In the genomic region with DNA sequence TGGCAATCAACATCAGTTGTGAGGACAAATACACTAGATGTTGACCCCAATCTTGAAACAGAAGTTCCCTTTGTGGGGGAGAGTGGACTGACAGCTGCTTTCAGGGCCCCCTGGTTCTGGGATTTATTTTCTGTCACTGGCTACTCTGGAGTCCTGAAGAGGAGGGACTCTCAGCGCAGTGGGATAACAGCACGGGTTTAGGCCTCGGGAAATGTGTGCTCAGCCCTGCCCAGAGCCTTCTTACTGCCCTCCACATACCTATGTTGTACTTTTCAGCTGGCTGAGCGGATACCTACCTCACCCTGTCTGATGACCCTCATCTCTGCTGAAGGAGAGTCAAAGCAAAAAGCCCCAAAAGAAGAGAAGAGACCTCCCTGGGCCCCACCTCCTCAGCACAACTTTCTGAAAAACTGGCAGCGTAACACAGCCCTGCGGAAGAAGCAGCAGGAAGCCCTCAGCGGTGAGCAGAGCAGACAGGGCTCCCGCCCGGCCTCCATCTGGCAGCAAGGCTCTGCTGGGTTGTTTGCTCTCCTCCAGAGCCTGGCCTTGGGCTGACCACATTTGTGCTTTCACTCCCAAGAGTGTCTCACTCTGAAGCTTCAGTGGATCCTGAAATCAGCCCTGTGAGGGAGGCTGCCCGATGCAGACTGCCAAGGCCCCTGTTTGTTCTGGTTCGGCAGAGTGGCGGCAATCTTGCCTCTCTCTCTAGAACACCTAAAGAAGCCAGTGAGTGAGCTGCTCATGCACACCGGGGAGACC, we compare ENCODE assay signal across 19 cellular contexts. TPM values are rescaled to one million over a fixed set of nuclear protein-coding genes. Genes with fewer than 3 reads are reported as not detected.
DNase-seq lines count a peak whose midpoint lies in the region; ATAC-seq, FAIRE-seq and TF ChIP-seq lines count a peak whose summit lies in the region.
"Had no signal": no experiment of that assay in that cellular context is flagged by ENCODE, and none has a peak within 500 bp of the region (broad histone marks: within the 10 kb centered on the region; RNA-seq: fewer than 3 reads in every experiment).

No MANE protein-coding gene starts in this region.

- peak overlapping the region; percentile 45 for H3K9ac ChIP-seq in keratinocyte (ENCODE audit: control insufficient read depth, extremely low read depth, insufficient read depth, low read length)

- ATAC-seq in activated naive CD8-positive, alpha-beta T cell treated with anti-CD3 and anti-CD28 coated beads, Interleukin-2, amount 50 U/mL, for 24 hours: no peak
- ATAC-seq: activated CD4-positive, CD25-positive, alpha-beta regulatory T cell treated with anti-CD3 and anti-CD28 coated beads, Interleukin-2, amount 50 U/mL, for 24 hours; activated naive CD4-positive, alpha-beta T cell treated with anti-CD3 and anti-CD28 coated beads, Interleukin-2, amount 50 U/mL, for 72 hours; gastroesophageal sphincter had no signal

- H3K27ac Mint-ChIP-seq in CD14-positive monocyte: peak overlapping the region in 1 of 7 donors; percentile 30
- no peak overlapping the region for H3K27ac Mint-ChIP-seq in activated naive CD8-positive, alpha-beta T cell treated with anti-CD3 and anti-CD28 coated beads, Interleukin-2, amount 50 U/mL, for 24 hours
- H3K27ac Mint-ChIP-seq: memory B cell; T-helper 1 cell treated with Interleukin-12 subunit alpha and Interleukin-12 subunit beta and Interleukin-4 antibody, amounts not matched to agents 30 μg/mL and 1 μg/mL, for 36 hours had no signal

- H3K9me3 Mint-ChIP-seq in CD14-positive monocyte: no peaks in the 10 kb centered on the region
- no peaks in the 10 kb centered on the region for H3K9me3 Mint-ChIP-seq in activated naive CD8-positive, alpha-beta T cell treated with anti-CD3 and anti-CD28 coated beads, Interleukin-2, amount 50 U/mL, for 24 hours
- H3K9me3 Mint-ChIP-seq: activated naive CD4-positive, alpha-beta T cell treated with anti-CD3 and anti-CD28 coated beads, Interleukin-2, amount 50 U/mL, for 72 hours; memory B cell; T-helper 1 cell treated with Interleukin-12 subunit alpha and Interleukin-12 subunit beta and Interleukin-4 antibody, amounts not matched to agents 30 μg/mL and 1 μg/mL, for 36 hours had no signal

- dilution Hi-C loops in keratinocyte (cut with MboI; ENCODE audit: extremely low pct_ligation_motif_present, low sequenced_read_pairs): no loop called here

- H3K9me3 ChIP-seq in keratinocyte (ENCODE audit: control insufficient read depth, low read depth, low read length) (no peaks in the 10 kb centered on the region), prostate gland (no peaks in the 10 kb centered on the region)
- H3K9me3 ChIP-seq: gastroesophageal sphincter, spleen had no signal

- peaks cover 1 to 4% (median 3%) of the 10 kb centered on the region in 3 donors for H3K27me3 Mint-ChIP-seq in CD14-positive monocyte (ENCODE audit: low read depth in 3 of 3)
- no peaks in the 10 kb centered on the region for H3K27me3 Mint-ChIP-seq in activated naive CD8-positive, alpha-beta T cell treated with anti-CD3 and anti-CD28 coated beads, Interleukin-2, amount 50 U/mL, for 24 hours

- H3K36me3 ChIP-seq in keratinocyte (ENCODE audit: control insufficient read depth in 2 of 2, extremely low read depth in 1 of 2, insufficient read depth in 2 of 2, low read length in 2 of 2) (no peaks in the 10 kb centered on the region), prostate gland (no peaks in the 10 kb centered on the region)
- H3K36me3 ChIP-seq: gastroesophageal sphincter, spleen had no signal

- H3K9me1 ChIP-seq in keratinocyte (ENCODE audit: control insufficient read depth, extremely low read depth, insufficient read depth, low read length): no peaks in the 10 kb centered on the region

- no peak overlapping the region for H3K4me3 Mint-ChIP-seq in CD14-positive monocyte
- H3K4me3 Mint-ChIP-seq in activated naive CD8-positive, alpha-beta T cell treated with anti-CD3 and anti-CD28 coated beads, Interleukin-2, amount 50 U/mL, for 24 hours: no peak overlapping the region
- H3K4me3 Mint-ChIP-seq: memory B cell; T-helper 1 cell treated with Interleukin-12 subunit alpha and Interleukin-12 subunit beta and Interleukin-4 antibody, amounts not matched to agents 30 μg/mL and 1 μg/mL, for 36 hours had no signal

- TF ChIP-seq POLR2A in prostate gland (IDR thresholded peaks at IDR 0.05): no peak

- peak overlapping the region; percentile 29 for H3K4me2 ChIP-seq in keratinocyte (ENCODE audit: control insufficient read depth, extremely low read depth, insufficient read depth, low read depth, low read length)

- DNase-seq in NCI-H2171 (lab: John Stamatoyannopoulos, UW) (peak; percentile 26), amniotic epithelial cell (ENCODE audit: low read depth) (peak; percentile 55), keratinocyte (ENCODE audit: low read depth, low spot score) (no peak), prostate gland (ENCODE audit: low spot score) (no peak), GF-D8 (lab: John Stamatoyannopoulos, UW) (no peak), CD14-positive monocyte (ENCODE audit: low spot score) (no peak), dedifferentiated amniotic fluid mesenchymal stem cell (ENCODE audit: extremely low spot score) (no peak)
- DNase-seq in activated naive CD8-positive, alpha-beta T cell treated with anti-CD3 and anti-CD28 coated beads, Interleukin-2, amount 50 U/mL, for 24 hours: no peak
- DNase-seq: H7; MV-4-11; NCI-H2107; Right ventricle myocardium superior; spleen; stimulated activated naive CD4-positive, alpha-beta T cell treated with Interleukin-2 at 50 U/mL for 16 hours had no signal

- 60% methylated on average over 13 of the region's 13 CpGs for WGBS in prostate gland

- H3K36me3 Mint-ChIP-seq in CD14-positive monocyte: no peaks in the 10 kb centered on the region
- no peaks in the 10 kb centered on the region for H3K36me3 Mint-ChIP-seq in activated naive CD8-positive, alpha-beta T cell treated with anti-CD3 and anti-CD28 coated beads, Interleukin-2, amount 50 U/mL, for 24 hours (ENCODE audit: low read depth)
- H3K36me3 Mint-ChIP-seq: activated naive CD4-positive, alpha-beta T cell treated with anti-CD3 and anti-CD28 coated beads, Interleukin-2, amount 50 U/mL, for 72 hours; memory B cell had no signal

- H2AFZ ChIP-seq in keratinocyte (ENCODE audit: control insufficient read depth, low read length): no peak overlapping the region

- TF ChIP-seq CTCF in keratinocyte (optimal IDR thresholded peaks at IDR 0.05 in 1 of 3, IDR thresholded peaks at IDR 0.05 in 1 of 3, conservative IDR thresholded peaks at IDR 0.05 in 1 of 3; ENCODE audit: extremely low read depth in 1 of 3, insufficient read depth in 2 of 3, low read length in 3 of 3): no peak
- no peak for TF ChIP-seq CTCF in prostate gland (IDR thresholded peaks at IDR 0.05)
- TF ChIP-seq CTCF in CD14-positive monocyte (IDR thresholded peaks at IDR 0.05): no peak

- H4K20me1 ChIP-seq in keratinocyte (ENCODE audit: control insufficient read depth, extremely low read depth, insufficient read depth, low read length): no peaks in the 10 kb centered on the region

- FAIRE-seq in keratinocyte (lab: Jason Lieb, UNC): peak; percentile 49

- no peaks in the 10 kb centered on the region for H3K27me3 ChIP-seq in keratinocyte (ENCODE audit: control insufficient read depth, extremely low read depth, insufficient read depth, low read length)
- no peaks in the 10 kb centered on the region for H3K27me3 ChIP-seq in prostate gland (replicated peaks; ENCODE audit: insufficient read depth)
- H3K27me3 ChIP-seq: gastroesophageal sphincter, spleen had no signal

- peaks cover 6% of the 10 kb centered on the region for H3K4me1 Mint-ChIP-seq in CD14-positive monocyte
- H3K4me1 Mint-ChIP-seq in activated naive CD8-positive, alpha-beta T cell treated with anti-CD3 and anti-CD28 coated beads, Interleukin-2, amount 50 U/mL, for 24 hours: no peaks in the 10 kb centered on the region
- H3K4me1 Mint-ChIP-seq: memory B cell had no signal

- H3K79me2 ChIP-seq in keratinocyte (ENCODE audit: control insufficient read depth, insufficient read depth, low read length): peaks cover 2% of the 10 kb centered on the region

- H3K4me3 ChIP-seq in keratinocyte (ENCODE audit: control insufficient read depth in 2 of 3, extremely low read depth in 1 of 3, insufficient read depth in 2 of 3, low read depth in 1 of 3, low read length in 3 of 3) (no peak overlapping the region), prostate gland (no peak overlapping the region)
- H3K4me3 ChIP-seq: gastroesophageal sphincter, spleen had no signal

- intact Hi-C loops in prostate gland (cut with DNase I) (no loop called here), CD14-positive monocyte (cut with micrococcal nuclease) (no loop called here)

- H3K27ac ChIP-seq in keratinocyte (ENCODE audit: control insufficient read depth, insufficient read depth, low read length) (peak overlapping the region; percentile 70), prostate gland (peak overlapping the region; percentile 20)
- H3K27ac ChIP-seq: gastroesophageal sphincter, spleen had no signal

- H3K4me1 ChIP-seq in keratinocyte (ENCODE audit: control insufficient read depth, extremely low read depth, insufficient read depth, low read length) (peaks cover 82% of the 10 kb centered on the region), prostate gland (replicated peaks) (peaks cover 4% of the 10 kb centered on the region)
- H3K4me1 ChIP-seq: spleen had no signal

RNA-seq across cellular contexts. Expression of gene MYCBPAP, which starts 10.2 kb away (rescaled TPM):
- polyA plus RNA-seq in keratinocyte (5.1 to 9.5 TPM (median 9.0 TPM) in 3 replicates), CD14-positive monocyte (not detected)
- polyA plus RNA-seq in keratinocyte (2011; ENCODE audit: low read depth): 2.4 TPM
- polyA plus RNA-seq in keratinocyte (2011; cell fraction: cytosol; rRNA removed): 1.9 and 2.1 TPM in 2 replicates
- polyA plus RNA-seq in keratinocyte (2011; cell fraction: nucleus; rRNA removed): 30.5 and 34.7 TPM in 2 replicates
- 0.85 and 9.1 TPM in 2 replicates for polyA plus RNA-seq in keratinocyte (2012; ENCODE audit: low replicate concordance)
- polyA minus RNA-seq in keratinocyte: 1.4 to 6.3 TPM (median 4.1 TPM) in 3 replicates
- polyA minus RNA-seq in keratinocyte (2011; cell fraction: cytosol; rRNA and poly(A)+ RNA removed): 5.6 TPM
- 4.7 and 7.4 TPM in 2 replicates for polyA minus RNA-seq in keratinocyte (2011; cell fraction: nucleus; rRNA and poly(A)+ RNA removed)
- 10 to 100 TPM in 1 of 2 donors, under 1 TPM in 1; 0.14 to 12.6 TPM for total RNA-seq in prostate gland

RNA-seq across cellular contexts. Expression of gene EPN3, which starts 14.1 kb away (rescaled TPM):
- 50.7 to 155 TPM (median 66.7 TPM) in 3 replicates for polyA plus RNA-seq in keratinocyte
- 34.9 TPM for polyA plus RNA-seq in keratinocyte (2011; ENCODE audit: low read depth)
- polyA plus RNA-seq in keratinocyte (2011; cell fraction: cytosol; rRNA removed): 66.6 and 129 TPM in 2 replicates
- 115 and 162 TPM in 2 replicates for polyA plus RNA-seq in keratinocyte (2011; cell fraction: nucleus; rRNA removed)
- 41.8 and 249 TPM in 2 replicates for polyA plus RNA-seq in keratinocyte (2012; ENCODE audit: low replicate concordance)
- polyA minus RNA-seq in keratinocyte: 47.1 to 355 TPM (median 69.7 TPM) in 3 replicates
- polyA minus RNA-seq in keratinocyte (2011; cell fraction: cytosol; rRNA and poly(A)+ RNA removed): 128 TPM
- polyA minus RNA-seq in keratinocyte (2011; cell fraction: nucleus; rRNA and poly(A)+ RNA removed): 133 and 152 TPM in 2 replicates
- total RNA-seq in prostate gland: 100 to 1,000 TPM in 1 of 2 donors, 10 to 100 TPM in 1; 60.8 to 108 TPM
- not detected for polyA plus RNA-seq in CD14-positive monocyte
- total RNA-seq: activated naive CD4-positive, alpha-beta T cell treated with anti-CD3 and anti-CD28 coated beads, Interleukin-2, amount 50 U/mL, for 72 hours; spleen had no signal

RNA-seq across cellular contexts. Expression of gene SPATA20, which starts 28.5 kb away (rescaled TPM):
- polyA plus RNA-seq in keratinocyte (17.2 to 30.4 TPM (median 21.3 TPM) in 3 replicates), CD14-positive monocyte (10 to 100 TPM in 1 of 2 donors, 1 to 10 TPM in 1; 9.3 to 12.2 TPM)
- 13.2 TPM for polyA plus RNA-seq in keratinocyte (2011; ENCODE audit: low read depth)
- polyA plus RNA-seq in keratinocyte (2011; cell fraction: cytosol; rRNA removed): 9.5 and 18.5 TPM in 2 replicates
- polyA plus RNA-seq in keratinocyte (2011; cell fraction: nucleus; rRNA removed): 80.5 and 131 TPM in 2 replicates
- polyA plus RNA-seq in keratinocyte (2012; ENCODE audit: low replicate concordance): 15.7 and 35.8 TPM in 2 replicates
- 19.1 to 70.4 TPM (median 26.5 TPM) in 3 replicates for polyA minus RNA-seq in keratinocyte
- polyA minus RNA-seq in keratinocyte (2011; cell fraction: cytosol; rRNA and poly(A)+ RNA removed): 18.8 TPM
- polyA minus RNA-seq in keratinocyte (2011; cell fraction: nucleus; rRNA and poly(A)+ RNA removed): 27.4 and 29.4 TPM in 2 replicates
- 100 to 1,000 TPM; 188 to 208 TPM for total RNA-seq in prostate gland

RNA-seq across cellular contexts. Expression of gene RSAD1, which starts 39.8 kb away (rescaled TPM):
- polyA plus RNA-seq in keratinocyte: 25.5 to 28.5 TPM (median 28.2 TPM) in 3 replicates
- polyA plus RNA-seq in keratinocyte (2011; ENCODE audit: low read depth): 11.0 TPM
- polyA plus RNA-seq in keratinocyte (2011; cell fraction: cytosol; rRNA removed): 14.4 and 15.4 TPM in 2 replicates
- 58.5 and 61.1 TPM in 2 replicates for polyA plus RNA-seq in keratinocyte (2011; cell fraction: nucleus; rRNA removed)
- 20.2 and 28.1 TPM in 2 replicates for polyA plus RNA-seq in keratinocyte (2012; ENCODE audit: low replicate concordance)
- polyA minus RNA-seq in keratinocyte: 15.0 to 22.0 TPM (median 20.6 TPM) in 3 replicates
- 16.1 TPM for polyA minus RNA-seq in keratinocyte (2011; cell fraction: cytosol; rRNA and poly(A)+ RNA removed)
- 22.8 and 23.6 TPM in 2 replicates for polyA minus RNA-seq in keratinocyte (2011; cell fraction: nucleus; rRNA and poly(A)+ RNA removed)
- 10 to 100 TPM; 33.7 to 44.1 TPM for total RNA-seq in prostate gland
- 10 to 100 TPM; 20.6 to 21.2 TPM for polyA plus RNA-seq in CD14-positive monocyte

RNA-seq across cellular contexts. Expression of gene CACNA1G, which starts 42.1 kb away (rescaled TPM):
- polyA plus RNA-seq in keratinocyte (0.06 to 0.09 TPM (median 0.07 TPM) in 3 replicates), CD14-positive monocyte (not detected)
- polyA plus RNA-seq in keratinocyte (2011; ENCODE audit: low read depth): 0.04 TPM
- 0.04 TPM in 2 replicates for polyA plus RNA-seq in keratinocyte (2011; cell fraction: cytosol; rRNA removed)
- 0.19 and 0.35 TPM in 2 replicates for polyA plus RNA-seq in keratinocyte (2011; cell fraction: nucleus; rRNA removed)
- 0.03 and 0.06 TPM in 2 replicates for polyA plus RNA-seq in keratinocyte (2012; ENCODE audit: low replicate concordance)
- 0.03 to 0.43 TPM in 2 of 3 replicates, not detected in the other for polyA minus RNA-seq in keratinocyte
- polyA minus RNA-seq in keratinocyte (2011; cell fraction: cytosol; rRNA and poly(A)+ RNA removed): not detected
- 0.21 and 0.23 TPM in 2 replicates for polyA minus RNA-seq in keratinocyte (2011; cell fraction: nucleus; rRNA and poly(A)+ RNA removed)
- total RNA-seq in prostate gland: 1 to 10 TPM; 3.4 to 6.6 TPM

Comparison
In these comparisons a context has a peak if more than half of its experiments do, and no peak if none do; other contexts are left out.
1. DNase-seq: peak in NCI-H2171 (single experiment) and amniotic epithelial cell (single experiment); none in keratinocyte (single experiment), prostate gland (single experiment), GF-D8 (single experiment), CD14-positive monocyte (single experiment), activated naive CD8-positive, alpha-beta T cell treated with anti-CD3 and anti-CD28 coated beads, Interleukin-2, amount 50 U/mL, for 24 hours (single experiment) and dedifferentiated amniotic fluid mesenchymal stem cell (single experiment).
2. RNA of gene EPN3, which starts 14.1 kb away (polyA plus RNA-seq): 34.9 to 249 TPM in keratinocyte; not detected in CD14-positive monocyte; every median in the first group is over 10 times any median in the second.